ENCODE assay signal across 1 cellular context in genomic region chr4:38114435-38114834, GRCh38.
TF ChIP-seq lines count a peak whose summit lies in the region.

No MANE protein-coding gene starts in this region.

TF ChIP-seq in IMR-90, 13 proteins besides CTCF, POLR2A, EP300 and RAD21 (continued from another document):
- TF ChIP-seq NFE2L2 (IDR thresholded peaks at IDR 0.05; ENCODE audit: low read depth, low read length): no peak
- no peak for TF ChIP-seq CHD1 (IDR thresholded peaks at IDR 0.05; ENCODE audit: low read depth, low read length)
- no peak for TF ChIP-seq MAFK (IDR thresholded peaks at IDR 0.05; ENCODE audit: low read depth, low read length)
- no peak for TF ChIP-seq ELK1 (IDR thresholded peaks at IDR 0.05; ENCODE audit: borderline replicate concordance, low read depth, low read length)
- no peak for TF ChIP-seq USF2 (IDR thresholded peaks at IDR 0.05; ENCODE audit: low read depth, low read length)
- TF ChIP-seq RFX5 (IDR thresholded peaks at IDR 0.05; ENCODE audit: low read depth, low read length): no peak
- TF ChIP-seq MXI1 (IDR thresholded peaks at IDR 0.05; ENCODE audit: borderline replicate concordance, low read depth, low read length): no peak
- no peak for TF ChIP-seq RCOR1 (IDR thresholded peaks at IDR 0.05; ENCODE audit: insufficient replicate concordance, low read length)
- no peak for TF ChIP-seq SMC3 (IDR thresholded peaks at IDR 0.05; ENCODE audit: low read depth, low read length)
